1 cellular context compared by ENCODE assay signal in genomic region chr22:17699696-17700330, GRCh38.
TF ChIP-seq lines count a peak whose summit lies in the region.

No MANE protein-coding gene starts in this region.

TF ChIP-seq in WTC11, 78 proteins besides CTCF, POLR2A, EP300 and RAD21 (continued from another document):
- no peak for TF ChIP-seq USF2 (CRISPR knock-in tag; IDR thresholded peaks at IDR 0.05)
- no peak for TF ChIP-seq NR2C2 (CRISPR knock-in tag; IDR thresholded peaks at IDR 0.05)
- TF ChIP-seq ZNF121 (CRISPR knock-in tag; IDR thresholded peaks at IDR 0.05), result no peak
- TF ChIP-seq TEAD4 (CRISPR knock-in tag; IDR thresholded peaks at IDR 0.05), result no peak
- TF ChIP-seq MLX (CRISPR knock-in tag; IDR thresholded peaks at IDR 0.05), result no peak
- TF ChIP-seq KAT7 (CRISPR knock-in tag; IDR thresholded peaks at IDR 0.05; ENCODE audit: borderline replicate concordance), result no peak
- TF ChIP-seq, protein P1, sequence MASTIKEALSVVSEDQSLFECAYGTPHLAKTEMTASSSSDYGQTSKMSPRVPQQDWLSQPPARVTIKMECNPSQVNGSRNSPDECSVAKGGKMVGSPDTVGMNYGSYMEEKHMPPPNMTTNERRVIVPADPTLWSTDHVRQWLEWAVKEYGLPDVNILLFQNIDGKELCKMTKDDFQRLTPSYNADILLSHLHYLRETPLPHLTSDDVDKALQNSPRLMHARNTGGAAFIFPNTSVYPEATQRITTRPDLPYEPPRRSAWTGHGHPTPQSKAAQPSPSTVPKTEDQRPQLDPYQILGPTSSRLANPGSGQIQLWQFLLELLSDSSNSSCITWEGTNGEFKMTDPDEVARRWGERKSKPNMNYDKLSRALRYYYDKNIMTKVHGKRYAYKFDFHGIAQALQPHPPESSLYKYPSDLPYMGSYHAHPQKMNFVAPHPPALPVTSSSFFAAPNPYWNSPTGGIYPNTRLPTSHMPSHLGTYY (CRISPR knock-in tag; IDR thresholded peaks at IDR 0.05), result no peak
TF ChIP-seq in WTC11: peak in this region for 0.
